17 cellular contexts compared by ENCODE assay signal in the genomic region with DNA sequence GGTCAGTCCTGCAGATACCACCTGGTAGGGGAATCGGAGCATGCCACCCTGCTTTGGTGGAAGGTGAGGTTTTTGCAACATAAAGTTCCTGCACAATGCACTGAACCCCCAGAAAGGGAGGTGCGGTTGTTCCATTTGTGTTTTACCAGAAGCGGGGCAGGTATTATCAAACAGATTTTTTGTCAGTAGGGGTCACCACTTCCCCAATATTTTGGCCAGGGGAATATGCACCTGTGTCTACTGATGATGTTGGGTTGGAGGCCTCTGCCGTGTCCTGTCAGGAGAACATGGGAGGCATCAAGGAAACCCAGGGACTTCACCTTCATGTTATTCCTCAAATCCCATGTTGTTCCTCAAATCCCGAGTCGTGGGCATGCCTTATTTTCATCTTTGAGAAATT.
"Had no signal": no experiment of that assay in that cellular context is flagged by ENCODE, and none has a peak within 500 bp of the region (broad histone marks: within the 10 kb centered on the region; RNA-seq: fewer than 3 reads in every experiment).

No MANE protein-coding gene starts in this region.

- ATAC-seq: activated T-cell treated with anti-CD3 and anti-CD28 coated beads, Interleukin-2, amount 50 U/mL, for 72 hours; stimulated activated naive B cell treated with anti-CD40 and anti-IgM and Interleukin-4, amounts not matched to agents 10 μg/mL and 1 μg/mL and 100 μg/mL, for 72 hours had no signal

- H3K4me1 ChIP-seq: ascending aorta, colonic mucosa, sigmoid colon, upper lobe of left lung had no signal

- H3K36me3 ChIP-seq: ascending aorta, colonic mucosa, sigmoid colon, thoracic aorta, upper lobe of left lung had no signal

- DNase-seq: activated CD4-positive, alpha-beta T cell treated with anti-CD3 and anti-CD28 coated beads, Interleukin-2, amount 50 U/mL, for 4 hours; activated effector memory CD4-positive, alpha-beta T cell treated with anti-CD3 and anti-CD28 coated beads, Interleukin-2, amount 50 U/mL, for 16 hours; activated T-cell treated with anti-CD3 and anti-CD28 coated beads, Interleukin-2, amount 50 U/mL, for 72 hours; colonic mucosa; glutamatergic neuron; hippocampal formation; midbrain; nephron progenitor cell; nucleus accumbens; posterior cingulate gyrus; sigmoid colon; stimulated activated CD4-positive, alpha-beta T cell treated with anti-CD3 and anti-CD28 coated beads, Interleukin-4, amount 100 ng/mL, for 4 hours; stimulated activated naive B cell treated with anti-CD40 and anti-IgM and Interleukin-4, amounts not matched to agents 10 μg/mL and 1 μg/mL and 100 μg/mL, for 72 hours; upper lobe of left lung had no signal

- H3K9me3 ChIP-seq: ascending aorta, colonic mucosa, sigmoid colon, thoracic aorta, upper lobe of left lung had no signal

- H3K27me3 ChIP-seq: ascending aorta, colonic mucosa, sigmoid colon, upper lobe of left lung had no signal

- H3K4me3 ChIP-seq: ascending aorta, colonic mucosa, lung, sigmoid colon, thoracic aorta, upper lobe of left lung had no signal

- H3K27ac ChIP-seq: ascending aorta, colonic mucosa, sigmoid colon, thoracic aorta, upper lobe of left lung had no signal
